18 cellular contexts compared by ENCODE assay signal in the genomic region with DNA sequence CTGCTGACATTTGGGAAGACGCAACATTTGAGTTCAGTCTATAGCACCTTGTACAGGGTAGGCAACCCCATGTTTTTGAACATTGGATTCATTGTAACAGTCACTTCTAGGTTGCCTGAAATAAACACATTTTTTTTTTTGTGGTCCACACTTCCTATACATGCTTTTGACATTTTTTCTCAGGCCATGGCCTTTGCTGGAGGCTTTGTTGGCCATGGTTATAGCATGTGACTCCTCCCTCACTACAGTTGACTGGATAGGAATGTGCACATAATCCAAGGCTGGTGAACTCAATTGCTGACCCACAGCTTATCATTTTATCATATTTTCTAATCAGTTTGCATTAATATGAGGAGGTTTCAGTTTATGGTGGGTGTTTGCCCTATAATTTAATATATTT.
DNase-seq lines count a peak whose midpoint lies in the region.
"Had no signal": no experiment of that assay in that cellular context is flagged by ENCODE, and none has a peak within 500 bp of the region (broad histone marks: within the 10 kb centered on the region; RNA-seq: fewer than 3 reads in every experiment).

No MANE protein-coding gene starts in this region.

- DNase-seq in Caki2 (ENCODE audit: low read depth) (peak; percentile 54), RPMI7951 (ENCODE audit: low read depth) (peak; percentile 17), foreskin melanocyte (peak; percentile 82), renal cortical epithelial cell (ENCODE audit: low read depth) (peak; percentile 71), H4 (ENCODE audit: low spot score) (no peak), cerebellar nuclear complex (lab: John Stamatoyannopoulos, UW) (no peak)
- DNase-seq in activated CD4-positive, alpha-beta memory T cell treated with anti-CD3 and anti-CD28 coated beads, Interleukin-2, amount 10 ng/mL, durations not matched to agents 7 days and 5 days, result no peak
- DNase-seq: AML-193; CD4-positive, CD25-positive, alpha-beta regulatory T cell; DMS79 treated with DMSO at 0.1 percent for 48 hours; GM23248; KG1; NCI-H1092; NCI-H146; NCI-H2081; NCI-H510A treated with DMSO at 0.1 percent for 48 hours; NCI-H82; PC-3 had no signal

- no peak overlapping the region for H3K4me3 Mint-ChIP-seq in activated CD4-positive, alpha-beta memory T cell treated with anti-CD3 and anti-CD28 coated beads, Interleukin-2, amount 10 ng/mL, durations not matched to agents 7 days and 5 days
- H3K4me3 Mint-ChIP-seq: CD4-positive, CD25-positive, alpha-beta regulatory T cell had no signal

- H3K27me3 Mint-ChIP-seq in activated CD4-positive, alpha-beta memory T cell treated with anti-CD3 and anti-CD28 coated beads, Interleukin-2, amount 10 ng/mL, durations not matched to agents 7 days and 5 days, result no peaks in the 10 kb centered on the region
- H3K27me3 Mint-ChIP-seq: CD4-positive, CD25-positive, alpha-beta regulatory T cell had no signal

- H3K4me1 Mint-ChIP-seq in activated CD4-positive, alpha-beta memory T cell treated with anti-CD3 and anti-CD28 coated beads, Interleukin-2, amount 10 ng/mL, durations not matched to agents 7 days and 5 days, result no peaks in the 10 kb centered on the region
- H3K4me1 Mint-ChIP-seq: CD4-positive, CD25-positive, alpha-beta regulatory T cell had no signal

- no peak overlapping the region for H3K27ac Mint-ChIP-seq in activated CD4-positive, alpha-beta memory T cell treated with anti-CD3 and anti-CD28 coated beads, Interleukin-2, amount 10 ng/mL, durations not matched to agents 7 days and 5 days
- H3K27ac Mint-ChIP-seq: CD4-positive, CD25-positive, alpha-beta regulatory T cell had no signal

- H3K9me3 Mint-ChIP-seq in activated CD4-positive, alpha-beta memory T cell treated with anti-CD3 and anti-CD28 coated beads, Interleukin-2, amount 10 ng/mL, durations not matched to agents 7 days and 5 days, result peaks cover 2% of the 10 kb centered on the region

- no peaks in the 10 kb centered on the region for H3K36me3 Mint-ChIP-seq in activated CD4-positive, alpha-beta memory T cell treated with anti-CD3 and anti-CD28 coated beads, Interleukin-2, amount 10 ng/mL, durations not matched to agents 7 days and 5 days (ENCODE audit: low read depth)

- CTCF ChIA-PET in activated CD4-positive, alpha-beta memory T cell treated with anti-CD3 and anti-CD28 coated beads, Interleukin-2, amount 10 ng/mL, durations not matched to agents 7 days and 5 days (lab: Charles Lee), result no interaction called here

- POLR2A ChIA-PET in activated CD4-positive, alpha-beta memory T cell treated with anti-CD3 and anti-CD28 coated beads, Interleukin-2, amount 10 ng/mL, durations not matched to agents 7 days and 5 days (lab: Charles Lee), result no interaction called here

- in situ Hi-C loops in Caki2 (cut with HindIII; ENCODE audit: low pct_unique_long_range_greater_than_20kb, low sequenced_read_pairs), result no loop called here

Comparison
In these comparisons a context has a peak if more than half of its experiments do, and no peak if none do; other contexts are left out.
1. DNase-seq: peak in Caki2 (single experiment), RPMI7951 (single experiment), foreskin melanocyte (single experiment) and renal cortical epithelial cell (single experiment); none in H4 (single experiment), activated CD4-positive, alpha-beta memory T cell treated with anti-CD3 and anti-CD28 coated beads, Interleukin-2, amount 10 ng/mL, durations not matched to agents 7 days and 5 days (single experiment) and cerebellar nuclear complex (0 of 2).